ENCODE assay signal across 1 cellular context in the genomic region with DNA sequence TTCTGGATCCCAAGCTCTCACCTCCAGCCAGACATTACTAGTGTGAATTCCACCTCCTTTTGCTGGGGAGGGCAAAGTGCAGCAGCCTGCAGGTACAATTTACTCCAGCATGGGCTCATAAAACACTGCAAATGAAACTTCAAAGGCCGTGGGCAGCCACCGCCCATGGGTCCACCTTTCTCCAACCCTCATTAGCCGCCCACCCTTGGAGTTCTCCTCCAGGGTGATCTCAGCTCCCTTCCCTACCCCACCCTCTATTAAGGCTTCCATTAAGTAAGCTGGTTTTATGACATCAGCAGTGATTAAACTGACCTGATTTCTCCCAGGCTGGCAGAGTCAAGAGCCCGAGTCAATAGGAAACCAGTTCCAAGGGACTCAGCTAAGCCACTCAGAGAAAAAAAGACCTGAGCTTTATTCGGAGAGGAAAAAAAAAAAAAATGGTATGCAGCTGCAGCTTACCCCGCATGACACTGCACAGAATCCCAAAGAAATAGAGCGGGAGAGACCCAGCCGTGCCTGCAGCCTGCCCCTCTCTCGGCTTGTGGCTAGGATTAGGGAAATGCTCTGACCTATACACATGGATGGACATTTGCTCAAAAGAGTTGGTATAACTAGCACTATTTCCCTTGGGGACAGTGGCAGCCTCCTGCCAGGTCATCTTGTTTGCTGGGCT.
TF ChIP-seq lines count a peak whose summit lies in the region.

No MANE protein-coding gene starts in this region.

TF ChIP-seq in H1, 55 proteins besides CTCF, POLR2A, EP300 and RAD21 (continued from another document):
- TF ChIP-seq USF2 (IDR thresholded peaks at IDR 0.05; ENCODE audit: low read length) (no peak), HDAC6 (IDR thresholded peaks at IDR 0.05; ENCODE audit: low read depth, low read length) (no peak)
TF ChIP-seq in H1: peak in this region for 1.
